8 cellular contexts compared by ENCODE assay signal in genomic region chr9:22008662-22009562, GRCh38. TPM values are rescaled to one million over a fixed set of nuclear protein-coding genes. Genes with fewer than 3 reads are reported as not detected.
DNase-seq lines count a peak whose midpoint lies in the region; ATAC-seq and TF ChIP-seq lines count a peak whose summit lies in the region.

CDKN2B (minus strand) TSS chr9:22009305; CDS start chr9:22008953, 352 bp downstream.

- no peaks in the 10 kb centered on the region for H3K9me3 Mint-ChIP-seq in HFFc6
- no peaks in the 10 kb centered on the region for H3K9me3 Mint-ChIP-seq in T-helper 2 cell treated with Interferon-gamma antibody and Interleukin-4, amounts not matched to agents 5 μg/mL and 100 μg/mL, for 36 hours

- peak; percentile 77 for TF ChIP-seq CTCF in GM12864 (IDR thresholded peaks at IDR 0.05; ENCODE audit: low read depth, low read length, missing control alignments)
- TF ChIP-seq CTCF in HFFc6 (IDR thresholded peaks at IDR 0.05) = peak; percentile 99
- peak; percentile 74 to 80 (median 75) for TF ChIP-seq CTCF in breast epithelium (IDR thresholded peaks at IDR 0.05)
- TF ChIP-seq CTCF in gastrocnemius medialis (IDR thresholded peaks at IDR 0.05 in 4 of 5, conservative IDR thresholded peaks at IDR 0.05 in 1 of 5) = peak; percentile 66 to 95 (median 90)

- peak within 1 kb of the TSS; percentile 98 for H3K27ac Mint-ChIP-seq in HFFc6
- peak within 1 kb of the TSS; percentile 31 for H3K27ac Mint-ChIP-seq in T-helper 2 cell treated with Interferon-gamma antibody and Interleukin-4, amounts not matched to agents 5 μg/mL and 100 μg/mL, for 36 hours

- H3K9me3 ChIP-seq in breast epithelium = no peaks in the 10 kb centered on the region
- peaks cover 2% of the 10 kb centered on the region for H3K9me3 ChIP-seq in iPS-18c (ENCODE audit: control insufficient read depth, insufficient read depth, low read length)
- H3K9me3 ChIP-seq in gastrocnemius medialis = no peaks in the 10 kb centered on the region

- H3K4me3 ChIP-seq in GM12864 (ENCODE audit: low read depth, low read length) = peak within 1 kb of the TSS; percentile 81
- H3K4me3 ChIP-seq in breast epithelium = peak within 1 kb of the TSS; percentile 65 to 79 (median 70)
- peak within 1 kb of the TSS; percentile 79 for H3K4me3 ChIP-seq in iPS-18c (ENCODE audit: insufficient read depth, low read depth, low read length)
- peak within 1 kb of the TSS; percentile 68 to 87 (median 75) for H3K4me3 ChIP-seq in gastrocnemius medialis

- peak; percentile 35 for DNase-seq in GM12864 (ENCODE audit: low read depth)
- DNase-seq in HFFc6 = peak; percentile 97
- DNase-seq in NCI-H1105 treated with DMSO at 0.1 percent for 48 hours (lab: John Stamatoyannopoulos, UW) = peak; percentile 80
- DNase-seq in T-helper 2 cell treated with Interferon-gamma antibody and Interleukin-4, amounts not matched to agents 5 μg/mL and 100 μg/mL, for 36 hours (ENCODE audit: low spot score) = peak; percentile 78
- peak; percentile 90 to 94 for DNase-seq in breast epithelium (ENCODE audit: low spot score in 2 of 2)
- DNase-seq in gastrocnemius medialis = peak; percentile 88 to 94
- DNase-seq in NOMO-1 treated with dmso at 0.1 percent for 144 hours (lab: John Stamatoyannopoulos, UW; ENCODE audit: unreplicated experiment) = no peak

- H3K4me1 ChIP-seq in breast epithelium = peaks cover 0 to 11% of the 10 kb centered on the region in 2 donors
- H3K4me1 ChIP-seq in gastrocnemius medialis = peaks cover 15% of the 10 kb centered on the region in 2 donors

- peaks cover 8% of the 10 kb centered on the region for H3K27me3 Mint-ChIP-seq in HFFc6 (ENCODE audit: insufficient read depth)
- peaks cover 73% of the 10 kb centered on the region for H3K27me3 Mint-ChIP-seq in T-helper 2 cell treated with Interferon-gamma antibody and Interleukin-4, amounts not matched to agents 5 μg/mL and 100 μg/mL, for 36 hours (ENCODE audit: low read depth)

- peak within 1 kb of the TSS; percentile 99 for H3K4me3 Mint-ChIP-seq in HFFc6
- H3K4me3 Mint-ChIP-seq in T-helper 2 cell treated with Interferon-gamma antibody and Interleukin-4, amounts not matched to agents 5 μg/mL and 100 μg/mL, for 36 hours = peak within 1 kb of the TSS; percentile 90

- in situ Hi-C loops in gastrocnemius medialis (cut with MboI; ENCODE audit: low sequenced_read_pairs in 4 of 4) = loop anchor here (5.0 to 25.0 kb wide), 5 partner anchors 103 to 228 kb away; partner anchors contain the start of gene MTAP (in 1 of the 4)

- intact Hi-C loops in breast epithelium (cut with DNase I; ENCODE audit: low total_unique reads) (no loop called here), gastrocnemius medialis (cut with DNase I; ENCODE audit: low total_unique reads) (loop anchor here (1.0 to 2.0 kb wide), 6 partner anchors 14 to 196 kb away; partner anchors contain the start of genes CDKN2A and CDKN2B-AS1)

- no peak for TF ChIP-seq POLR2A in breast epithelium (IDR thresholded peaks at IDR 0.05)
- peak; percentile 62 to 89 for TF ChIP-seq POLR2A in gastrocnemius medialis (IDR thresholded peaks at IDR 0.05)

- ATAC-seq in gastrocnemius medialis = peak; percentile 91 to 93

- H3K36me3 ChIP-seq in breast epithelium (no peaks in the 10 kb centered on the region), gastrocnemius medialis (peaks cover 0 to 8% of the 10 kb centered on the region in 2 donors)

- peaks cover 12% of the 10 kb centered on the region for H3K36me3 Mint-ChIP-seq in HFFc6 (ENCODE audit: low read depth)
- peaks cover 20% of the 10 kb centered on the region for H3K36me3 Mint-ChIP-seq in T-helper 2 cell treated with Interferon-gamma antibody and Interleukin-4, amounts not matched to agents 5 μg/mL and 100 μg/mL, for 36 hours (ENCODE audit: low read depth)

- peaks cover 41% of the 10 kb centered on the region for H3K4me1 Mint-ChIP-seq in HFFc6 (ENCODE audit: low read depth)
- H3K4me1 Mint-ChIP-seq in T-helper 2 cell treated with Interferon-gamma antibody and Interleukin-4, amounts not matched to agents 5 μg/mL and 100 μg/mL, for 36 hours (ENCODE audit: low read depth) = peaks cover 31% of the 10 kb centered on the region

- H3K27ac ChIP-seq in breast epithelium = peak within 1 kb of the TSS; percentile 88 to 91
- H3K27ac ChIP-seq in gastrocnemius medialis = peak within 1 kb of the TSS; percentile 87 to 94 (median 88)

- H3K27me3 ChIP-seq in breast epithelium = peaks cover 0 to 20% of the 10 kb centered on the region in 2 donors
- H3K27me3 ChIP-seq in gastrocnemius medialis = peaks cover 0 to 24% (median 0%) of the 10 kb centered on the region in 3 donors

RNA-seq across cellular contexts. Expression of gene CDKN2B, which starts in this region (rescaled TPM):
- total RNA-seq in HFFc6 (2021; fragmentation: NEBNext Ultra II Directional; extraction: Animal tissue kit (Norgen Biotek cat#: 25700)) = 10 to 100 TPM in 1 of 6 experiments, 1 to 10 TPM in 5; 7.1 to 11.6 (median 8.9) TPM
- 10 to 100 TPM in 2 of 3 donors, 1 to 10 TPM in 1; 7.3 to 70.1 (median 18.4) TPM for total RNA-seq in breast epithelium
- 10 to 100 TPM in 3 of 4 donors, 1 to 10 TPM in 1; 4.5 to 25.1 (median 15.6) TPM for total RNA-seq in gastrocnemius medialis
